In genomic region chr14:94173885-94174621, GRCh38 we compare ENCODE assay signal across 8 cellular contexts. TPM values are rescaled to one million over a fixed set of nuclear protein-coding genes. Genes with fewer than 3 reads are reported as not detected.
DNase-seq lines count a peak whose midpoint lies in the region; ATAC-seq, FAIRE-seq and TF ChIP-seq lines count a peak whose summit lies in the region.

PPP4R4 (plus strand) TSS chr14:94174322; CDS start chr14:94174466, 144 bp downstream.

- 0% methylated on average over 8 of the region's 87 CpGs for WGBS in HepG2 (ENCODE audit: low lambda C conversion rate)

- TF ChIP-seq RAD21 in HepG2 (CRISPR knock-in tag; IDR thresholded peaks at IDR 0.05), result 0 out of 2 replicates have a peak, but pooled peaks have one; percentile 12

- intact Hi-C loops in dendritic cell treated with granulocyte-macrophage colony-stimulating factor and Interleukin-4, amounts not matched to agents 40 ng/mL and 50 ng/mL, for 4 days (cut with micrococcal nuclease), result no loop called here
- intact Hi-C loops in HepG2 (cut with micrococcal nuclease; ENCODE audit: unreplicated experiment), result no loop called here

- H3K27ac ChIP-seq in HepG2 (ENCODE audit: extremely low read length, insufficient read depth, low read length), result peak within 1 kb of the TSS; percentile 54

- peaks cover 19% of the 10 kb centered on the region for H3K4me1 Mint-ChIP-seq in dendritic cell treated with granulocyte-macrophage colony-stimulating factor and Interleukin-4, amounts not matched to agents 40 ng/mL and 50 ng/mL, for 4 days (ENCODE audit: low read depth)

- TF ChIP-seq EP300 in HepG2 (IDR thresholded peaks at IDR 0.05; ENCODE audit: low read depth in 2 of 2, low read length in 2 of 2) (no peak), HepG2 (CRISPR knock-in tag; IDR thresholded peaks at IDR 0.05; ENCODE audit: borderline replicate concordance) (no peak)

- no peak for FAIRE-seq in HepG2 (lab: Jason Lieb, UNC)

- no peaks in the 10 kb centered on the region for H3K9me3 Mint-ChIP-seq in dendritic cell treated with granulocyte-macrophage colony-stimulating factor and Interleukin-4, amounts not matched to agents 40 ng/mL and 50 ng/mL, for 4 days

- TF ChIP-seq CTCF in HepG2 (CRISPR knock-in tag; IDR thresholded peaks at IDR 0.05), result no peak

- H3K79me2 ChIP-seq in HepG2 (ENCODE audit: insufficient read depth, low read length), result peaks cover 11% of the 10 kb centered on the region

- peak within 1 kb of the TSS; percentile 84 to 86 (median 84) for H3K4me3 ChIP-seq in HepG2 (replicated peaks in 1 of 3; ENCODE audit: insufficient read depth in 1 of 3, low read depth in 2 of 3, low read length in 3 of 3)

- no peaks in the 10 kb centered on the region for H3K36me3 ChIP-seq in HepG2 (replicated peaks in 1 of 2; ENCODE audit: control insufficient read depth in 1 of 2, insufficient read depth in 2 of 2, low read length in 2 of 2)

- peak in 1 of 2 experiments; percentile 66; a peak in 2 of 4 replicates for TF ChIP-seq POLR2A in HepG2 (IDR thresholded peaks at IDR 0.05; ENCODE audit: insufficient read depth in 1 of 2, low read depth in 2 of 2, low read length in 2 of 2)

- peak; percentile 88 for DNase-seq in AG08395 (ENCODE audit: low spot score)
- peak; percentile 60 to 97 for DNase-seq in NCI-H526 (lab: John Stamatoyannopoulos, UW)
- peak; percentile 84 for DNase-seq in activated CD4-positive, alpha-beta T cell treated with anti-CD3 and anti-CD28 coated beads, Interleukin-2, amount 50 U/mL, for 1 hour
- peak; percentile 89 for DNase-seq in HepG2 (ENCODE audit: low spot score)
- DNase-seq in stimulated activated CD4-positive, alpha-beta T cell treated with anti-CD3 and anti-CD28 coated beads, Interleukin-2, amount 100 ng/mL, for 48 hours, result peak; percentile 75 to 78

- ATAC-seq in GM19035 (IDR thresholded peaks at IDR 0.05; ENCODE audit: unreplicated experiment) (peak; percentile 78), HG03354 (IDR thresholded peaks at IDR 0.05; ENCODE audit: poor library complexity, severe bottlenecking, unreplicated experiment) (peak; percentile 83), HepG2 (peak; percentile 83)

- H2AFZ ChIP-seq in HepG2 (ENCODE audit: low read length), result peak within 1 kb of the TSS; percentile 28

- H3K9me3 ChIP-seq in HepG2 (ENCODE audit: low read length), result no peaks in the 10 kb centered on the region

- H3K27ac Mint-ChIP-seq in dendritic cell treated with granulocyte-macrophage colony-stimulating factor and Interleukin-4, amounts not matched to agents 40 ng/mL and 50 ng/mL, for 4 days, result no peak within 1 kb of the TSS

- no peaks in the 10 kb centered on the region for H4K20me1 ChIP-seq in HepG2 (ENCODE audit: insufficient read depth, low read length)

- peaks cover 45% of the 10 kb centered on the region for H3K4me1 ChIP-seq in HepG2 (ENCODE audit: insufficient read depth, low read length)

- peak within 1 kb of the TSS; percentile 61 for H3K9ac ChIP-seq in HepG2 (ENCODE audit: insufficient read depth, low read depth, low read length)

- no peaks in the 10 kb centered on the region for H3K36me3 Mint-ChIP-seq in dendritic cell treated with granulocyte-macrophage colony-stimulating factor and Interleukin-4, amounts not matched to agents 40 ng/mL and 50 ng/mL, for 4 days (ENCODE audit: low read depth)

- peak within 1 kb of the TSS; percentile 65 for H3K4me3 Mint-ChIP-seq in dendritic cell treated with granulocyte-macrophage colony-stimulating factor and Interleukin-4, amounts not matched to agents 40 ng/mL and 50 ng/mL, for 4 days

- CTCF ChIA-PET in HepG2 (lab: Yijun Ruan, JAX; ENCODE audit: low intra/inter-chr PET ratio, low total read pairs), result no interaction called here

- in situ Hi-C loops in HepG2 (cut with HindIII; ENCODE audit: extremely low pct_ligation_motif_present, low pct_unique_long_range_greater_than_20kb), result no loop called here

- peak within 1 kb of the TSS; percentile 82 for H3K4me2 ChIP-seq in HepG2 (ENCODE audit: low read depth, low read length)

- H3K27me3 ChIP-seq in HepG2 (ENCODE audit: control insufficient read depth in 1 of 2, insufficient read depth in 2 of 2, low read length in 2 of 2), result peaks cover 0 to 7% of the 10 kb centered on the region in 2 experiments; a peak in 3 of 5 replicates

- peaks cover 62% of the 10 kb centered on the region for H3K27me3 Mint-ChIP-seq in dendritic cell treated with granulocyte-macrophage colony-stimulating factor and Interleukin-4, amounts not matched to agents 40 ng/mL and 50 ng/mL, for 4 days

- POLR2A ChIA-PET in HepG2 (lab: Yijun Ruan, JAX), result interaction anchor here (1.2 to 3.8 kb wide), 7 partner anchors 93 to 439 kb away, joined by 3 to 37 read pairs (median 4); partner anchors contain the start of genes DDX24, IFI27L1, SERPINA10 and SERPINA3

- BruUV-seq in HepG2 (replicated peaks; lab: Mats Ljungman, UMichigan), result no TSS peak

TF ChIP-seq in HepG2, 621 proteins besides CTCF, POLR2A, EP300 and RAD21 (continues in another document):
- peak; percentile 72 for TF ChIP-seq SP4 (CRISPR knock-in tag; IDR thresholded peaks at IDR 0.05)
- no peak for TF ChIP-seq ONECUT2 (CRISPR knock-in tag; IDR thresholded peaks at IDR 0.05)
- TF ChIP-seq TEAD3 (CRISPR knock-in tag; optimal IDR thresholded peaks at IDR 0.05; ENCODE audit: borderline replicate concordance), result no peak
- 0 out of 2 replicates have a peak, but pooled peaks have one; percentile 27 for TF ChIP-seq HDAC1 (CRISPR knock-in tag; IDR thresholded peaks at IDR 0.05)
- TF ChIP-seq CHD2 (IDR thresholded peaks at IDR 0.05; ENCODE audit: low read depth, low read length), result no peak
- TF ChIP-seq PPARG (CRISPR knock-in tag; conservative IDR thresholded peaks at IDR 0.05), result no peak
- peak; percentile 85 for TF ChIP-seq HNRNPLL (IDR thresholded peaks at IDR 0.05; ENCODE audit: low read depth, low read length, poor library complexity, severe bottlenecking)
- no peak for TF ChIP-seq ZNF253 (CRISPR knock-in tag; IDR thresholded peaks at IDR 0.05; ENCODE audit: borderline replicate concordance)
- TF ChIP-seq RELA (CRISPR knock-in tag; IDR thresholded peaks at IDR 0.05), result no peak
- no peak for TF ChIP-seq ZNF44 (CRISPR knock-in tag; IDR thresholded peaks at IDR 0.05)
- no peak for TF ChIP-seq ZNF652 (CRISPR knock-in tag; IDR thresholded peaks at IDR 0.05; ENCODE audit: borderline replicate concordance, low read depth)
- no peak for TF ChIP-seq ZNF670 (CRISPR knock-in tag; IDR thresholded peaks at IDR 0.05; ENCODE audit: borderline replicate concordance)
- TF ChIP-seq, protein P1, sequence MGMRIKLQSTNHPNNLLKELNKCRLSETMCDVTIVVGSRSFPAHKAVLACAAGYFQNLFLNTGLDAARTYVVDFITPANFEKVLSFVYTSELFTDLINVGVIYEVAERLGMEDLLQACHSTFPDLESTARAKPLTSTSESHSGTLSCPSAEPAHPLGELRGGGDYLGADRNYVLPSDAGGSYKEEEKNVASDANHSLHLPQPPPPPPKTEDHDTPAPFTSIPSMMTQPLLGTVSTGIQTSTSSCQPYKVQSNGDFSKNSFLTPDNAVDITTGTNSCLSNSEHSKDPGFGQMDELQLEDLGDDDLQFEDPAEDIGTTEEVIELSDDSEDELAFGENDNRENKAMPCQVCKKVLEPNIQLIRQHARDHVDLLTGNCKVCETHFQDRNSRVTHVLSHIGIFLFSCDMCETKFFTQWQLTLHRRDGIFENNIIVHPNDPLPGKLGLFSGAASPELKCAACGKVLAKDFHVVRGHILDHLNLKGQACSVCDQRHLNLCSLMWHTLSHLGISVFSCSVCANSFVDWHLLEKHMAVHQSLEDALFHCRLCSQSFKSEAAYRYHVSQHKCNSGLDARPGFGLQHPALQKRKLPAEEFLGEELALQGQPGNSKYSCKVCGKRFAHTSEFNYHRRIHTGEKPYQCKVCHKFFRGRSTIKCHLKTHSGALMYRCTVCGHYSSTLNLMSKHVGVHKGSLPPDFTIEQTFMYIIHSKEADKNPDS (CRISPR knock-in tag; IDR thresholded peaks at IDR 0.05), result no peak
- TF ChIP-seq ZNF790 (CRISPR knock-in tag; IDR thresholded peaks at IDR 0.05; ENCODE audit: borderline replicate concordance), result no peak; the same call in 1 of the 2 replicates
- TF ChIP-seq CEBPG (CRISPR knock-in tag; IDR thresholded peaks at IDR 0.05), result no peak
- 0 out of 2 replicates have a peak, but pooled peaks have one; percentile 32 for TF ChIP-seq HOXA9 (CRISPR knock-in tag; IDR thresholded peaks at IDR 0.05; ENCODE audit: borderline replicate concordance)
- no peak for TF ChIP-seq KLF9 (CRISPR knock-in tag; IDR thresholded peaks at IDR 0.05; ENCODE audit: low read depth)
- no peak for TF ChIP-seq ZNF296 (CRISPR knock-in tag; conservative IDR thresholded peaks at IDR 0.05)
- peak; percentile 12; the same call in 1 of the 2 replicates for TF ChIP-seq PHF8 (CRISPR knock-in tag; IDR thresholded peaks at IDR 0.05)
- TF ChIP-seq AGO1 (IDR thresholded peaks at IDR 0.05; ENCODE audit: low read depth, low read length, poor library complexity, severe bottlenecking), result no peak
- TF ChIP-seq MLLT10 (CRISPR knock-in tag; IDR thresholded peaks at IDR 0.05), result no peak
- no peak for TF ChIP-seq ZNF569 (CRISPR knock-in tag; IDR thresholded peaks at IDR 0.05; ENCODE audit: borderline replicate concordance)

RNA-seq across cellular contexts. Expression of gene PPP4R4, which starts in this region (rescaled TPM):
- 19.8 and 21.2 TPM in 2 replicates for total RNA-seq in HepG2 (2016; rRNA removed; fragmentation: Illumina TruSeq; extraction: Trizol)
- 11.0 and 11.2 TPM in 2 replicates for total RNA-seq in HepG2 (2016; cell fraction: cytosol; rRNA removed; fragmentation: Illumina TruSeq; extraction: Trizol; ENCODE audit: low read depth)
- 18.6 and 21.8 TPM in 2 replicates for total RNA-seq in HepG2 (2016; cell fraction: insoluble cytoplasmic fraction; rRNA removed; fragmentation: Illumina TruSeq; extraction: Trizol)
- 22.0 and 22.8 TPM in 2 replicates for total RNA-seq in HepG2 (2016; cell fraction: membrane; rRNA removed; fragmentation: Illumina TruSeq; extraction: Trizol)
- total RNA-seq in HepG2 (2016; cell fraction: nucleus; rRNA removed; fragmentation: Illumina TruSeq; extraction: Trizol), result 30.3 and 33.4 TPM in 2 replicates
- 6.9 and 9.5 TPM in 2 replicates for polyA plus RNA-seq in HepG2 (2011; rRNA removed)
- polyA plus RNA-seq in HepG2 (2011; cell fraction: cytosol; rRNA removed), result 3.2 and 4.3 TPM in 2 replicates
- 5.9 and 7.3 TPM in 2 replicates for polyA plus RNA-seq in HepG2 (2011; cell fraction: nucleus; rRNA removed)
- 6.4 and 9.4 TPM in 2 replicates for polyA plus RNA-seq in HepG2 (2012)
- polyA plus RNA-seq in HepG2 (2016; cell fraction: cytosol; fragmentation: Illumina TruSeq; extraction: Trizol; ENCODE audit: low read depth), result 9.3 and 13.3 TPM in 2 replicates
- 20.1 and 21.1 TPM in 2 replicates for polyA plus RNA-seq in HepG2 (2016; cell fraction: insoluble cytoplasmic fraction; fragmentation: Illumina TruSeq; extraction: Trizol; ENCODE audit: low read depth)
- polyA plus RNA-seq in HepG2 (2016; cell fraction: membrane; fragmentation: Illumina TruSeq; extraction: Trizol; ENCODE audit: low read depth), result 13.0 and 13.8 TPM in 2 replicates
- 21.4 and 24.0 TPM in 2 replicates for polyA plus RNA-seq in HepG2 (2016; cell fraction: nucleus; fragmentation: Illumina TruSeq; extraction: Trizol; ENCODE audit: insufficient read depth, low read depth)
- polyA minus RNA-seq in HepG2 (2011; rRNA and poly(A)+ RNA removed; ENCODE audit: low replicate concordance), result 22.1 TPM in 1 of 2 replicates, not detected in the other
- 3.2 and 7.4 TPM in 2 replicates for polyA minus RNA-seq in HepG2 (2011; cell fraction: cytosol; rRNA and poly(A)+ RNA removed)
- polyA minus RNA-seq in HepG2 (2011; cell fraction: nucleus; rRNA and poly(A)+ RNA removed), result 49.6 and 60.8 TPM in 2 replicates

Comparison
In these comparisons a context has a peak if more than half of its experiments do, and no peak if none do; other contexts are left out.
1. Peak in every context shown above with its lines: DNase-seq, ATAC-seq, H3K4me3 ChIP-seq and H3K27ac ChIP-seq.